In genomic region chr11:118145285-118146227, GRCh38 we compare ENCODE assay signal across 8 cellular contexts. TPM values are rescaled to one million over a fixed set of nuclear protein-coding genes. Genes with fewer than 3 reads are reported as not detected.
DNase-seq lines count a peak whose midpoint lies in the region; TF ChIP-seq lines count a peak whose summit lies in the region.

No MANE protein-coding gene starts in this region.

- CTCF ChIA-PET in SK-N-SH (lab: Yijun Ruan, JAX), result interaction anchor here (0.6 to 15.5 kb wide), 27 partner anchors 10 to 547 kb away, joined by 3 to 246 read pairs (median 4); no protein-coding TSS in a partner anchor

- peak; percentile 97 for TF ChIP-seq RAD21 in SK-N-SH (IDR thresholded peaks at IDR 0.05; ENCODE audit: low read length)

- H3K79me2 ChIP-seq in MM.1S (ENCODE audit: low read length) (no peaks in the 10 kb centered on the region), SK-N-SH (ENCODE audit: insufficient read depth) (no peaks in the 10 kb centered on the region), osteoblast (ENCODE audit: insufficient read depth, low read length) (no peaks in the 10 kb centered on the region)

- H3K4me2 ChIP-seq in MM.1S (ENCODE audit: low read depth, low read length) (peak overlapping the region; percentile 79), SK-N-SH (peak overlapping the region; percentile 98), osteoblast (ENCODE audit: insufficient read depth, low read length) (peak overlapping the region; percentile 77)

- H3K4me3 ChIP-seq in MM.1S (ENCODE audit: low read length) (peak overlapping the region; percentile 74), SK-N-SH (ENCODE audit: low read depth in 2 of 2, low read length in 1 of 2) (peak overlapping the region; percentile 61 to 89), osteoblast (ENCODE audit: insufficient read depth, low read length) (peak overlapping the region; percentile 64)

- WGBS in SK-N-SH (ENCODE audit: low lambda C conversion rate), result 13% methylated on average over 25 of the region's 78 CpGs

- H4K20me1 ChIP-seq in MM.1S (ENCODE audit: insufficient read depth, low read length) (no peaks in the 10 kb centered on the region), SK-N-SH (ENCODE audit: insufficient read depth) (no peaks in the 10 kb centered on the region), osteoblast (ENCODE audit: insufficient read depth, low read length) (no peaks in the 10 kb centered on the region)

- H3F3A ChIP-seq in MM.1S (ENCODE audit: insufficient read depth, low read length), result no peaks in the 10 kb centered on the region
- peaks cover 3% of the 10 kb centered on the region for H3F3A ChIP-seq in SK-N-SH (replicated peaks; ENCODE audit: insufficient read depth)

- TF ChIP-seq CTCF in MM.1S (IDR thresholded peaks at IDR 0.05; ENCODE audit: low read length), result peak; percentile 87
- peak; percentile 91 for TF ChIP-seq CTCF in SK-N-SH (IDR thresholded peaks at IDR 0.05)
- TF ChIP-seq CTCF in glutamatergic neuron (IDR thresholded peaks at IDR 0.05; ENCODE audit: partially characterized antibody, unreplicated experiment), result peak; percentile 98
- TF ChIP-seq CTCF in osteoblast (IDR thresholded peaks at IDR 0.05; ENCODE audit: extremely low read depth, low read depth, low read length), result peak; percentile 77

- peaks cover 33% of the 10 kb centered on the region for H3K27me3 Mint-ChIP-seq in activated naive CD4-positive, alpha-beta T cell treated with anti-CD3 and anti-CD28 coated beads, Interleukin-2, amount 50 U/mL, for 24 hours
- H3K27me3 Mint-ChIP-seq in glutamatergic neuron (ENCODE audit: unreplicated experiment), result peaks cover 11% of the 10 kb centered on the region

- DNase-seq in DMS79 treated with DMSO at 0.1 percent for 48 hours (lab: John Stamatoyannopoulos, UW) (peak; percentile 93), GOT3 (lab: John Stamatoyannopoulos, UW) (peak; percentile 6), MM.1S (peak; percentile 88), SK-N-SH (peak; percentile 95), glutamatergic neuron (peak; percentile 90), osteoblast (ENCODE audit: insufficient read length, low spot score, missing footprints) (peak; percentile 98)

- H2AFZ ChIP-seq in MM.1S (ENCODE audit: low read length) (peak overlapping the region; percentile 76), SK-N-SH (ENCODE audit: low read depth) (peak overlapping the region; percentile 94; the same call in 1 of the 2 replicates), osteoblast (ENCODE audit: low read length) (peak overlapping the region; percentile 72)

- H3K9me2 ChIP-seq in MM.1S (replicated peaks; ENCODE audit: insufficient read depth, low read length) (no peaks in the 10 kb centered on the region), SK-N-SH (no peaks in the 10 kb centered on the region)

- H3K27ac Mint-ChIP-seq in activated naive CD4-positive, alpha-beta T cell treated with anti-CD3 and anti-CD28 coated beads, Interleukin-2, amount 50 U/mL, for 24 hours, result no peak overlapping the region
- H3K27ac Mint-ChIP-seq in glutamatergic neuron (ENCODE audit: unreplicated experiment), result no peak overlapping the region

- H3K4me1 ChIP-seq in MM.1S (ENCODE audit: low read length) (no peaks in the 10 kb centered on the region; the same call in 1 of the 2 replicates), SK-N-SH (ENCODE audit: control insufficient read depth in 1 of 2, insufficient read depth in 2 of 2, low read depth in 1 of 2, low read length in 1 of 2) (peaks cover 0 to 4% of the 10 kb centered on the region in 2 experiments; a peak in 1 of 4 replicates), osteoblast (ENCODE audit: insufficient read depth, low read length) (no peaks in the 10 kb centered on the region)

- H3K9ac ChIP-seq in MM.1S (ENCODE audit: low read length) (no peak overlapping the region; the same call in 1 of the 2 replicates), SK-N-SH (no peak overlapping the region)

- H3K36me3 ChIP-seq in MM.1S (replicated peaks; ENCODE audit: insufficient read depth, low read length) (no peaks in the 10 kb centered on the region), SK-N-SH (replicated peaks in 1 of 2; ENCODE audit: control insufficient read depth in 1 of 2, insufficient read depth in 2 of 2, low read length in 1 of 2) (no peaks in the 10 kb centered on the region), osteoblast (ENCODE audit: insufficient read depth, low read length) (no peaks in the 10 kb centered on the region)

- H3K27ac ChIP-seq in MM.1S (ENCODE audit: low read length), result no peak overlapping the region
- H3K27ac ChIP-seq in SK-N-SH (ENCODE audit: low read depth in 2 of 2, low read length in 1 of 2), result no peak overlapping the region
- no peak overlapping the region for H3K27ac ChIP-seq in osteoblast (ENCODE audit: low read depth, low read length)
- peak overlapping the region; percentile 40 for H3K27ac ChIP-seq in temporal lobe (ENCODE audit: low read depth, low read length)

- TF ChIP-seq EP300 in SK-N-SH (IDR thresholded peaks at IDR 0.05; ENCODE audit: borderline replicate concordance in 1 of 2, low read depth in 1 of 2, low read length in 1 of 2), result no peak

- H3K27me3 ChIP-seq in MM.1S (replicated peaks; ENCODE audit: insufficient read depth, low read length) (peaks cover 62% of the 10 kb centered on the region), SK-N-SH (ENCODE audit: insufficient read depth) (peaks cover 19% of the 10 kb centered on the region; the same call in 1 of the 2 replicates), osteoblast (ENCODE audit: insufficient read depth, low read length) (peaks cover 37% of the 10 kb centered on the region)

- peaks cover 4% of the 10 kb centered on the region for H3K4me1 Mint-ChIP-seq in activated naive CD4-positive, alpha-beta T cell treated with anti-CD3 and anti-CD28 coated beads, Interleukin-2, amount 50 U/mL, for 24 hours
- peaks cover 34% of the 10 kb centered on the region for H3K4me1 Mint-ChIP-seq in glutamatergic neuron (ENCODE audit: low read depth, unreplicated experiment)

- H3K9me3 Mint-ChIP-seq in activated naive CD4-positive, alpha-beta T cell treated with anti-CD3 and anti-CD28 coated beads, Interleukin-2, amount 50 U/mL, for 24 hours, result no peaks in the 10 kb centered on the region
- H3K9me3 Mint-ChIP-seq in glutamatergic neuron (ENCODE audit: unreplicated experiment), result peaks cover 6% of the 10 kb centered on the region

- H3K4me3 Mint-ChIP-seq in activated naive CD4-positive, alpha-beta T cell treated with anti-CD3 and anti-CD28 coated beads, Interleukin-2, amount 50 U/mL, for 24 hours, result peak overlapping the region; percentile 84
- peak overlapping the region; percentile 81 for H3K4me3 Mint-ChIP-seq in glutamatergic neuron (ENCODE audit: unreplicated experiment)

- POLR2A ChIA-PET in SK-N-SH (lab: Yijun Ruan, JAX), result no interaction called here

- H3K9me3 ChIP-seq in MM.1S (replicated peaks; ENCODE audit: insufficient read depth, low read length), result no peaks in the 10 kb centered on the region
- H3K9me3 ChIP-seq in SK-N-SH, result no peaks in the 10 kb centered on the region
- H3K9me3 ChIP-seq in osteoblast (ENCODE audit: low read depth, low read length), result no peaks in the 10 kb centered on the region

- H3K36me3 Mint-ChIP-seq in activated naive CD4-positive, alpha-beta T cell treated with anti-CD3 and anti-CD28 coated beads, Interleukin-2, amount 50 U/mL, for 24 hours, result no peaks in the 10 kb centered on the region
- H3K36me3 Mint-ChIP-seq in glutamatergic neuron (ENCODE audit: unreplicated experiment), result no peaks in the 10 kb centered on the region

TF ChIP-seq in SK-N-SH, 30 proteins besides CTCF, POLR2A, EP300 and RAD21:
- no peak for TF ChIP-seq NRF1 (IDR thresholded peaks at IDR 0.05; ENCODE audit: low read depth, low read length)
- peak; percentile 91 for TF ChIP-seq SMC3 (IDR thresholded peaks at IDR 0.05; ENCODE audit: low read depth, low read length)
- TF ChIP-seq, protein P1, sequence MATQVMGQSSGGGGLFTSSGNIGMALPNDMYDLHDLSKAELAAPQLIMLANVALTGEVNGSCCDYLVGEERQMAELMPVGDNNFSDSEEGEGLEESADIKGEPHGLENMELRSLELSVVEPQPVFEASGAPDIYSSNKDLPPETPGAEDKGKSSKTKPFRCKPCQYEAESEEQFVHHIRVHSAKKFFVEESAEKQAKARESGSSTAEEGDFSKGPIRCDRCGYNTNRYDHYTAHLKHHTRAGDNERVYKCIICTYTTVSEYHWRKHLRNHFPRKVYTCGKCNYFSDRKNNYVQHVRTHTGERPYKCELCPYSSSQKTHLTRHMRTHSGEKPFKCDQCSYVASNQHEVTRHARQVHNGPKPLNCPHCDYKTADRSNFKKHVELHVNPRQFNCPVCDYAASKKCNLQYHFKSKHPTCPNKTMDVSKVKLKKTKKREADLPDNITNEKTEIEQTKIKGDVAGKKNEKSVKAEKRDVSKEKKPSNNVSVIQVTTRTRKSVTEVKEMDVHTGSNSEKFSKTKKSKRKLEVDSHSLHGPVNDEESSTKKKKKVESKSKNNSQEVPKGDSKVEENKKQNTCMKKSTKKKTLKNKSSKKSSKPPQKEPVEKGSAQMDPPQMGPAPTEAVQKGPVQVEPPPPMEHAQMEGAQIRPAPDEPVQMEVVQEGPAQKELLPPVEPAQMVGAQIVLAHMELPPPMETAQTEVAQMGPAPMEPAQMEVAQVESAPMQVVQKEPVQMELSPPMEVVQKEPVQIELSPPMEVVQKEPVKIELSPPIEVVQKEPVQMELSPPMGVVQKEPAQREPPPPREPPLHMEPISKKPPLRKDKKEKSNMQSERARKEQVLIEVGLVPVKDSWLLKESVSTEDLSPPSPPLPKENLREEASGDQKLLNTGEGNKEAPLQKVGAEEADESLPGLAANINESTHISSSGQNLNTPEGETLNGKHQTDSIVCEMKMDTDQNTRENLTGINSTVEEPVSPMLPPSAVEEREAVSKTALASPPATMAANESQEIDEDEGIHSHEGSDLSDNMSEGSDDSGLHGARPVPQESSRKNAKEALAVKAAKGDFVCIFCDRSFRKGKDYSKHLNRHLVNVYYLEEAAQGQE (IDR thresholded peaks at IDR 0.05; ENCODE audit: low read depth, low read length), result no peak

RNA-seq across cellular contexts. Expression of gene SCN4B, which starts 7.1 kb away (rescaled TPM):
- 1.2 and 2.0 TPM in 2 replicates for polyA plus RNA-seq in SK-N-SH (2012; rRNA removed)
- 1.2 and 1.3 TPM in 2 replicates for polyA plus RNA-seq in SK-N-SH (2012; cell fraction: cytosol; rRNA removed)
- 1.4 and 1.7 TPM in 2 replicates for polyA plus RNA-seq in SK-N-SH (2012; cell fraction: nucleus; rRNA removed)
- total RNA-seq in glutamatergic neuron (ENCODE audit: unreplicated experiment) (2.9 TPM), osteoblast (under 0.01 and 0.36 TPM in 2 replicates), temporal lobe (6.4 TPM)

RNA-seq across cellular contexts. Expression of gene SCN2B, which starts 30.9 kb away (rescaled TPM):
- 0.03 and 0.05 TPM in 2 replicates for polyA plus RNA-seq in SK-N-SH (2012; rRNA removed)
- polyA plus RNA-seq in SK-N-SH (2012; cell fraction: cytosol; rRNA removed), result 0.01 and 0.03 TPM in 2 replicates
- polyA plus RNA-seq in SK-N-SH (2012; cell fraction: nucleus; rRNA removed), result 0.01 and 0.02 TPM in 2 replicates
- 0.39 TPM for total RNA-seq in glutamatergic neuron (ENCODE audit: unreplicated experiment)
- not detected in 2 replicates for total RNA-seq in osteoblast
- total RNA-seq in temporal lobe, result 3.0 TPM

RNA-seq across cellular contexts. Expression of gene SMIM35, which starts 58.8 kb away (rescaled TPM):
- polyA plus RNA-seq in SK-N-SH (2012; rRNA removed), result not detected in 2 replicates
- not detected in 2 replicates for polyA plus RNA-seq in SK-N-SH (2012; cell fraction: cytosol; rRNA removed)
- not detected in 2 replicates for polyA plus RNA-seq in SK-N-SH (2012; cell fraction: nucleus; rRNA removed)
- total RNA-seq in glutamatergic neuron (ENCODE audit: unreplicated experiment) (not detected), osteoblast (not detected in 2 replicates), temporal lobe (not detected)

Comparison
In these comparisons a context has a peak if more than half of its experiments do, and no peak if none do; other contexts are left out.
1. DNase-seq: peak in every context shown above with its lines; median percentile 98 in osteoblast; 95 in SK-N-SH; 93 in DMS79 treated with DMSO at 0.1 percent for 48 hours; 90 in glutamatergic neuron; 88 in MM.1S; 6 in GOT3.